In genomic region chr15:55552926-55553325, GRCh38 we compare ENCODE assay signal across 13 cellular contexts. TPM values are rescaled to one million over a fixed set of nuclear protein-coding genes. Genes with fewer than 3 reads are reported as not detected.
A peak's percentile ranks its signal among the peaks of the same experiment; 100 is the strongest.
DNase-seq lines count a peak whose midpoint lies in the region; ATAC-seq and TF ChIP-seq lines count a peak whose summit lies in the region.
"Had no signal": no experiment of that assay in that cellular context is flagged by ENCODE, and none has a peak within 500 bp of the region (broad histone marks: within the 10 kb centered on the region; RNA-seq: fewer than 3 reads in every experiment).

No MANE protein-coding gene starts in this region.

- TF ChIP-seq CTCF in astrocyte of the spinal cord (IDR thresholded peaks at IDR 0.05; ENCODE audit: low read depth, low read length) (no peak), smooth muscle cell (IDR thresholded peaks at IDR 0.05; ENCODE audit: borderline replicate concordance, insufficient read depth, poor library complexity, severe bottlenecking) (no peak)

- ATAC-seq in HG02840 (IDR thresholded peaks at IDR 0.05; ENCODE audit: low FRiP score, unreplicated experiment): no peak

- in situ Hi-C loops in astrocyte of the spinal cord (cut with HindIII; ENCODE audit: low sequenced_read_pairs): no loop called here

- 0% methylated on average over 2 of the region's 2 CpGs for WGBS in smooth muscle cell (ENCODE audit: low lambda C conversion rate)

- H4K20me1 ChIP-seq in smooth muscle cell (ENCODE audit: low read depth): no peaks in the 10 kb centered on the region

- H3K9me3 ChIP-seq in smooth muscle cell (replicated peaks; ENCODE audit: low read depth): peaks cover 5% of the 10 kb centered on the region

- no peaks in the 10 kb centered on the region for H3K4me1 ChIP-seq in smooth muscle cell (ENCODE audit: low read depth)
- H3K4me1 ChIP-seq: A549 had no signal

- peaks cover 7% of the 10 kb centered on the region for H3F3A ChIP-seq in smooth muscle cell (ENCODE audit: low read depth)

- H2AFZ ChIP-seq in smooth muscle cell (ENCODE audit: low read depth): no peak overlapping the region

- H3K9ac ChIP-seq in smooth muscle cell (ENCODE audit: low read depth): no peak overlapping the region

- H3K36me3 ChIP-seq in smooth muscle cell (ENCODE audit: low read depth): no peaks in the 10 kb centered on the region

- H3K79me2 ChIP-seq in smooth muscle cell (ENCODE audit: low read depth): peaks cover 39% of the 10 kb centered on the region

- peak; percentile 9 to 57 for DNase-seq in NCI-H446 (lab: John Stamatoyannopoulos, UW)
- DNase-seq in NCI-H446 treated with DMSO at 0.1 percent for 48 hours (lab: John Stamatoyannopoulos, UW): no peak
- peak; percentile 85 for DNase-seq in astrocyte of the spinal cord (ENCODE audit: low read depth, low spot score)
- peak; percentile 22 for DNase-seq in iPS-NIHi11 (ENCODE audit: low spot score)
- peak; percentile 12 for DNase-seq in smooth muscle cell (lab: John Stamatoyannopoulos, UW; ENCODE audit: unreplicated experiment)
- DNase-seq in COLO668 (lab: John Stamatoyannopoulos, UW; ENCODE audit: unreplicated experiment): no peak
- DNase-seq in stimulated activated CD4-positive, alpha-beta T cell treated with anti-CD3 and anti-CD28 coated beads, Interleukin-2, amount 100 ng/mL, for 48 hours: no peak
- DNase-seq: activated effector memory CD4-positive, alpha-beta T cell treated with anti-CD3 and anti-CD28 coated beads, Interleukin-2, amount 50 U/mL, for 16 hours; dorsolateral prefrontal cortex; NCI-H774; small intestine had no signal

- no peaks in the 10 kb centered on the region for H3K27me3 ChIP-seq in smooth muscle cell (ENCODE audit: low read depth)

- H3K4me2 ChIP-seq in smooth muscle cell: peak overlapping the region; percentile 69
- H3K4me2 ChIP-seq: A549 had no signal

- peak overlapping the region; percentile 79 for H3K27ac ChIP-seq in smooth muscle cell (ENCODE audit: low read depth)
- H3K27ac ChIP-seq: A549, dorsolateral prefrontal cortex had no signal

- H3K4me3 ChIP-seq in astrocyte of the spinal cord (ENCODE audit: low read depth, low read length) (no peak overlapping the region), smooth muscle cell (no peak overlapping the region)
- H3K4me3 ChIP-seq: A549, dorsolateral prefrontal cortex had no signal

RNA-seq across cellular contexts. Expression of gene PYGO1, which starts 35.2 kb away (rescaled TPM):
- 16.0 and 19.6 TPM in 2 replicates for total RNA-seq in smooth muscle cell
- 2.2 and 3.6 TPM in 2 replicates for polyA plus RNA-seq in smooth muscle cell

RNA-seq across cellular contexts. Expression of gene DNAAF4, which starts 44.9 kb away (rescaled TPM):
- total RNA-seq in smooth muscle cell: 1.8 and 2.8 TPM in 2 replicates
- 2.4 and 3.6 TPM in 2 replicates for polyA plus RNA-seq in smooth muscle cell

Comparison
In these comparisons a context has a peak if more than half of its experiments do, and no peak if none do; other contexts are left out.
1. DNase-seq: peak in NCI-H446 (2 of 2), astrocyte of the spinal cord (single experiment), iPS-NIHi11 (single experiment) and smooth muscle cell (single experiment); none in NCI-H446 treated with DMSO at 0.1 percent for 48 hours (single experiment), COLO668 (single experiment) and stimulated activated CD4-positive, alpha-beta T cell treated with anti-CD3 and anti-CD28 coated beads, Interleukin-2, amount 100 ng/mL, for 48 hours (0 of 2).